ENCODE assay signal across 1 cellular context in the genomic region with DNA sequence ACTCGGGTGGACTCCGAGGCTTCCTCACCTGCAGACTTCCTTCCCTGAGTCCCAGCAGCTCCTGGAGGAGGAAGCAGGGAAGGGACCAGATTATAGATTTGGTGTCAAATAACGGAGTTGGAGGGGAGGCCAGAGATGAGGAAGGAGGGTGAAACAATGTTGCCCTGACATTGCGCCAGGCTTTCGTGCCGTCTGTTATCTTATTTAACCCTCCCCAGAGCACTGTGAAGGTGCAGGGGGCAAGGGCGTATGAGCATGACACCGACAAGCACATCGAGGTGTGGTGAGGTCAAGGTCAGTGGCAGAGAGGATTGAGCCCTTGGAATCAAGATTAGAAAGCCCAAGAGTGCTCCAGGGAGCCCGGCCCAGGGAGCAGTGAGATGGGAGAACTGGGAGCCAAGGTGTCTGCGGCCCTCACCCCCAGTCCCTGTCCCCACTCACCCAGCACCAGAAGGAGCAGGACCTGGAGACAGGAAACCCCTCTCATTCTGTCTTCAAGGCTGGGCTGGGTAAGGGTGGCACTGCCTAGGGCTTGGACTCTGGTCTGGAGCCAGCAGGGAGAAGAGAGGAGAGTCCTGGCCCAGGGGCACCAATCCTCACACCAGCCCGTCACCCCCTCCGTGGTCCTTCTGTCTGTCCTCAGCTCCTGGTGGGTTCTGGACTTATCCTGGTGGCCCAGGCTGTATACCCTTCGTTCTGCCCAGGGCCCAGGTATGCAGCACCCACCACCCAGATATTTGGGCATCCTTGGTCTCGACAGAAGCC.
TF ChIP-seq lines count a peak whose summit lies in the region.

No MANE protein-coding gene starts in this region.

TF ChIP-seq in A549, 52 proteins besides CTCF, POLR2A, EP300 and RAD21:
- TF ChIP-seq CEBPB (IDR thresholded peaks at IDR 0.05) (no peak), MYC (IDR thresholded peaks at IDR 0.05; ENCODE audit: borderline replicate concordance, low read length) (no peak), HOXB13 (CRISPR knock-in tag; IDR thresholded peaks at IDR 0.05; ENCODE audit: low read depth) (no peak), HOXA7 (CRISPR knock-in tag; IDR thresholded peaks at IDR 0.05) (no peak), HEYL (CRISPR knock-in tag; IDR thresholded peaks at IDR 0.05) (no peak), CBX2 (IDR thresholded peaks at IDR 0.05; ENCODE audit: borderline replicate concordance, low read depth) (no peak), ZFP36 (IDR thresholded peaks at IDR 0.05; ENCODE audit: borderline replicate concordance, partially characterized antibody) (no peak), NR3C1 (IDR thresholded peaks at IDR 0.05) (no peak), RNF2 (IDR thresholded peaks at IDR 0.05; ENCODE audit: borderline replicate concordance, low read depth) (no peak), TP53 (CRISPR knock-in tag; IDR thresholded peaks at IDR 0.05) (no peak), TFCP2L1 (CRISPR knock-in tag; IDR thresholded peaks at IDR 0.05) (no peak)
- TF ChIP-seq, protein P1, sequence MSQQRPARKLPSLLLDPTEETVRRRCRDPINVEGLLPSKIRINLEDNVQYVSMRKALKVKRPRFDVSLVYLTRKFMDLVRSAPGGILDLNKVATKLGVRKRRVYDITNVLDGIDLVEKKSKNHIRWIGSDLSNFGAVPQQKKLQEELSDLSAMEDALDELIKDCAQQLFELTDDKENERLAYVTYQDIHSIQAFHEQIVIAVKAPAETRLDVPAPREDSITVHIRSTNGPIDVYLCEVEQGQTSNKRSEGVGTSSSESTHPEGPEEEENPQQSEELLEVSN (IDR thresholded peaks at IDR 0.05; ENCODE audit: borderline replicate concordance, low read depth), result no peak
